In the genomic region with DNA sequence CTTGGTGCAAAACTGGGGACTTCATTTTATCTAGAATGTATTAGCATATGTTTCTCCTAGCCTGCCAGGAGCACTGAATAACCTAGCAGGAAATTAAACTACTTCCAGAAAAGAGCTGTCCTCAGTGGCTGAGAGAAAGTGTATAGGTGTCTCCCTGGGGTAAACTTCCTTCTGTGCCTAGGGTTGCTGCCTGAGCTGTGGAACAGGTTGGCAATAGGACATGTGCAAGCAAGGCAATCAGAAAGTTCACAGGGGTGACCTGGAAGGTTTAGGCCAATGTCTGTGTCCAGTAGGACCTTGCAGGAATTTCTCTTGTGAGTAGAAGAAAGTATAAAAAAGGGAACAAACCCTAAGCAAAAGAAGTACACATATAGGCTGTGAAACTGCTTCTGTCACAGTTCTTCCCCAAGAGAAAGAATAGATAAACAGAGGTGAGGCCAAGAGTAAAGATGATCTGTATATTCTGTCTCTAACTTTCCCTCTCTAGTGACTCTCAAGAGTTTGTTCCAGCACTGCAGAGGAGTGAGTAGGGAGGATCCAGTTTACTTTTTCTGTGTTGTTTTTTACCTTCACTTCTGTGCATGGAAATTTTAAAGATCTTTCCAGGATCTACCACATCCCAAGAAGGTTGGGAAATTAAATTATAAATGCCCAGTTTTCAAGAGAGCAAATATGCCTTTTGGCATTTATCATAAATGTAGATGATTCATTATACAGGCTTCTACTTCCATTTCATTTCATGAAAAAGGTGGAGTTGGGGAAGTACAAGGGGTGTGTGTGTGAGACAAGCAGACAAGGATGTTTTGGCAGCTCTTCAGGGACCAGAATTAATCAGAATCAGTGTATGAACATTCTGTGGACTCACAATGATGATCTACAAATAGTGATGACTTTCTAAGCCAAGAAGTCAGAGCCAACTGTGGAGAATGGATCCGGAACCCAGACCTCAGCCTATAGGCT, we compare ENCODE assay signal across 9 cellular contexts.
DNase-seq lines count a peak whose midpoint lies in the region; ATAC-seq and TF ChIP-seq lines count a peak whose summit lies in the region.
"Had no signal": no experiment of that assay in that cellular context is flagged by ENCODE, and none has a peak within 500 bp of the region (broad histone marks: within the 10 kb centered on the region; RNA-seq: fewer than 3 reads in every experiment).

No MANE protein-coding gene starts in this region.

- no peak overlapping the region for H3K27ac ChIP-seq in fibroblast of lung (ENCODE audit: insufficient read depth, low read length)

- H3K4me2 ChIP-seq in fibroblast of lung (ENCODE audit: extremely low read depth, insufficient read depth, low read length): no peak overlapping the region

- peak overlapping the region; percentile 66 for H3K4me3 Mint-ChIP-seq in activated naive CD4-positive, alpha-beta T cell treated with anti-CD3 and anti-CD28 coated beads, Interleukin-2, amount 50 U/mL, for 24 hours
- no peak overlapping the region for H3K4me3 Mint-ChIP-seq in activated B cell treated with CpG ODN at 0.5 μM for 24 hours
- peak overlapping the region in 1 of 2 donors; percentile 5 for H3K4me3 Mint-ChIP-seq in stimulated activated naive B cell treated with anti-CD40 and anti-IgM and Interleukin-4, amounts not matched to agents 10 μg/mL and 1 μg/mL and 100 μg/mL, for 72 hours

- CTCF ChIA-PET in activated B cell treated with CpG ODN at 0.5 μM for 24 hours (lab: Charles Lee): no interaction called here

- POLR2A ChIA-PET in activated B cell treated with CpG ODN at 0.5 μM for 24 hours (lab: Charles Lee): no interaction called here

- peak overlapping the region; percentile 91 for H3K27ac Mint-ChIP-seq in activated naive CD4-positive, alpha-beta T cell treated with anti-CD3 and anti-CD28 coated beads, Interleukin-2, amount 50 U/mL, for 24 hours
- H3K27ac Mint-ChIP-seq in activated B cell treated with CpG ODN at 0.5 μM for 24 hours: peak overlapping the region; percentile 74
- H3K27ac Mint-ChIP-seq in stimulated activated naive B cell treated with anti-CD40 and anti-IgM and Interleukin-4, amounts not matched to agents 10 μg/mL and 1 μg/mL and 100 μg/mL, for 72 hours: peak overlapping the region; percentile 42

- TF ChIP-seq CTCF in activated B cell treated with CpG ODN at 0.5 μM for 24 hours (IDR thresholded peaks at IDR 0.05) (no peak), fibroblast of lung (conservative IDR thresholded peaks at IDR 0.05 in 1 of 2, IDR thresholded peaks at IDR 0.05 in 1 of 2; ENCODE audit: low read depth in 1 of 2, low read length in 2 of 2) (no peak)

- DNase-seq in activated naive CD4-positive, alpha-beta T cell (lab: John Stamatoyannopoulos, UW): no peak
- DNase-seq in activated B cell treated with CpG ODN at 0.5 μM for 24 hours: no peak
- DNase-seq in fibroblast of lung (ENCODE audit: low read depth in 2 of 2): peak; percentile 38 to 85
- DNase-seq in stimulated activated naive B cell treated with anti-CD40 and anti-IgM and Interleukin-4, amounts not matched to agents 10 μg/mL and 1 μg/mL and 100 μg/mL, for 72 hours: no peak
- no peak for DNase-seq in mucosa of gallbladder (ENCODE audit: low spot score)
- no peak for DNase-seq in stimulated activated CD4-positive, alpha-beta T cell treated with anti-CD3 and anti-CD28 coated beads, Interleukin-2, amount 100 ng/mL, for 24 hours
- DNase-seq in GF-D8 (lab: John Stamatoyannopoulos, UW): no peak
- DNase-seq: NCI-H2107 had no signal

- no peaks in the 10 kb centered on the region for H3K9me3 ChIP-seq in fibroblast of lung (ENCODE audit: control insufficient read depth, insufficient read depth, low read depth, low read length)

- H4K20me1 ChIP-seq in fibroblast of lung (ENCODE audit: control insufficient read depth, extremely low read depth, insufficient read depth, low read length): no peaks in the 10 kb centered on the region

- H3K4me1 Mint-ChIP-seq in activated naive CD4-positive, alpha-beta T cell treated with anti-CD3 and anti-CD28 coated beads, Interleukin-2, amount 50 U/mL, for 24 hours: peaks cover 91% of the 10 kb centered on the region
- H3K4me1 Mint-ChIP-seq in activated B cell treated with CpG ODN at 0.5 μM for 24 hours: peaks cover 55% of the 10 kb centered on the region
- H3K4me1 Mint-ChIP-seq in stimulated activated naive B cell treated with anti-CD40 and anti-IgM and Interleukin-4, amounts not matched to agents 10 μg/mL and 1 μg/mL and 100 μg/mL, for 72 hours: peaks cover 36 to 61% of the 10 kb centered on the region in 2 donors

- H3K36me3 ChIP-seq in fibroblast of lung (ENCODE audit: control insufficient read depth, insufficient read depth, low read length): no peaks in the 10 kb centered on the region

- H3K27me3 ChIP-seq in fibroblast of lung (ENCODE audit: control insufficient read depth, insufficient read depth, low read length): no peaks in the 10 kb centered on the region

- no peaks in the 10 kb centered on the region for H3K36me3 Mint-ChIP-seq in activated naive CD4-positive, alpha-beta T cell treated with anti-CD3 and anti-CD28 coated beads, Interleukin-2, amount 50 U/mL, for 24 hours
- H3K36me3 Mint-ChIP-seq in activated B cell treated with CpG ODN at 0.5 μM for 24 hours (ENCODE audit: low read depth): peaks cover 8% of the 10 kb centered on the region
- H3K36me3 Mint-ChIP-seq in stimulated activated naive B cell treated with anti-CD40 and anti-IgM and Interleukin-4, amounts not matched to agents 10 μg/mL and 1 μg/mL and 100 μg/mL, for 72 hours: no peaks in the 10 kb centered on the region

- no peak overlapping the region for H3K4me3 ChIP-seq in fibroblast of lung (replicated peaks in 1 of 4; ENCODE audit: control extremely low read depth in 1 of 4, insufficient read depth in 1 of 4, low read depth in 3 of 4, low read length in 4 of 4)

- H3K79me2 ChIP-seq in fibroblast of lung (ENCODE audit: control insufficient read depth, insufficient read depth, low read length): peaks cover 12% of the 10 kb centered on the region

- H3K9me3 Mint-ChIP-seq in activated naive CD4-positive, alpha-beta T cell treated with anti-CD3 and anti-CD28 coated beads, Interleukin-2, amount 50 U/mL, for 24 hours: no peaks in the 10 kb centered on the region
- no peaks in the 10 kb centered on the region for H3K9me3 Mint-ChIP-seq in activated B cell treated with CpG ODN at 0.5 μM for 24 hours
- H3K9me3 Mint-ChIP-seq in stimulated activated naive B cell treated with anti-CD40 and anti-IgM and Interleukin-4, amounts not matched to agents 10 μg/mL and 1 μg/mL and 100 μg/mL, for 72 hours: no peaks in the 10 kb centered on the region

- no peaks in the 10 kb centered on the region for H3K27me3 Mint-ChIP-seq in activated naive CD4-positive, alpha-beta T cell treated with anti-CD3 and anti-CD28 coated beads, Interleukin-2, amount 50 U/mL, for 24 hours
- no peaks in the 10 kb centered on the region for H3K27me3 Mint-ChIP-seq in activated B cell treated with CpG ODN at 0.5 μM for 24 hours
- no peaks in the 10 kb centered on the region for H3K27me3 Mint-ChIP-seq in stimulated activated naive B cell treated with anti-CD40 and anti-IgM and Interleukin-4, amounts not matched to agents 10 μg/mL and 1 μg/mL and 100 μg/mL, for 72 hours

- intact Hi-C loops in activated B cell treated with CpG ODN at 0.5 μM for 24 hours (cut with micrococcal nuclease): loop anchor here (10.0 kb wide), 1 partner anchor 115 kb away; no protein-coding TSS in a partner anchor

- peaks cover 7% of the 10 kb centered on the region for H3K4me1 ChIP-seq in fibroblast of lung (ENCODE audit: control insufficient read depth, extremely low read depth, insufficient read depth, low read length)

- H2AFZ ChIP-seq in fibroblast of lung (ENCODE audit: low read length): no peak overlapping the region

- no peak for ATAC-seq in activated B cell treated with CpG ODN at 0.5 μM for 24 hours (ENCODE audit: low read depth)
- peak; percentile 21 to 28 for ATAC-seq in stimulated activated naive B cell treated with anti-CD40 and anti-IgM and Interleukin-4, amounts not matched to agents 10 μg/mL and 1 μg/mL and 100 μg/mL, for 72 hours (replicated peaks)

- H3K9ac ChIP-seq in fibroblast of lung (ENCODE audit: insufficient read depth, low read length): no peak overlapping the region

Comparison
In these comparisons a context has a peak if more than half of its experiments do, and no peak if none do; other contexts are left out.
1. DNase-seq: peak in fibroblast of lung (2 of 2); none in activated naive CD4-positive, alpha-beta T cell (0 of 4), activated B cell treated with CpG ODN at 0.5 μM for 24 hours (single experiment), stimulated activated naive B cell treated with anti-CD40 and anti-IgM and Interleukin-4, amounts not matched to agents 10 μg/mL and 1 μg/mL and 100 μg/mL, for 72 hours (single experiment), mucosa of gallbladder (single experiment), stimulated activated CD4-positive, alpha-beta T cell treated with anti-CD3 and anti-CD28 coated beads, Interleukin-2, amount 100 ng/mL, for 24 hours (0 of 2) and GF-D8 (single experiment).
2. Peak in every context shown above with its lines, with median percentiles within 50 percentile points of each other: H3K27ac Mint-ChIP-seq.